ENCODE assay signal across 8 cellular contexts in genomic region chr3:133927543-133928066, GRCh38. TPM values are rescaled to one million over a fixed set of nuclear protein-coding genes. Genes with fewer than 3 reads are reported as not detected.
DNase-seq lines count a peak whose midpoint lies in the region; ATAC-seq and TF ChIP-seq lines count a peak whose summit lies in the region.

No MANE protein-coding gene starts in this region.

- intact Hi-C loops in ascending aorta (cut with DNase I), result loop anchor here (1.0 to 5.0 kb wide), 2 partner anchors 108 to 1195 kb away; no protein-coding TSS in a partner anchor

- H3K27me3 ChIP-seq in ACC112 (ENCODE audit: insufficient read depth, low read length) (no peaks in the 10 kb centered on the region), ascending aorta (no peaks in the 10 kb centered on the region), iPS-15b (ENCODE audit: control insufficient read depth, insufficient read depth, low read length) (peaks cover 17% of the 10 kb centered on the region)

- TF ChIP-seq CTCF in ascending aorta (IDR thresholded peaks at IDR 0.05), result peak; percentile 55 to 76 (median 60)

- H3K36me3 Mint-ChIP-seq in T-helper 17 cell (ENCODE audit: low read depth), result no peaks in the 10 kb centered on the region

- H3K4me3 ChIP-seq in ACC112 (ENCODE audit: low read depth, low read length), result peak overlapping the region; percentile 86
- peak overlapping the region; percentile 55 to 80 for H3K4me3 ChIP-seq in ascending aorta
- H3K4me3 ChIP-seq in iPS-15b (ENCODE audit: low read depth, low read length), result peak overlapping the region; percentile 64
- peak overlapping the region; percentile 25 to 50 (median 32) for H3K4me3 ChIP-seq in skin epidermis

- H3K4me1 ChIP-seq in ACC112 (ENCODE audit: control insufficient read depth, insufficient read depth, low read length, unreplicated experiment), result peaks cover 7% of the 10 kb centered on the region
- H3K4me1 ChIP-seq in ascending aorta, result peaks cover 0 to 4% of the 10 kb centered on the region in 2 donors
- H3K4me1 ChIP-seq in iPS-15b (ENCODE audit: control insufficient read depth, insufficient read depth, low read length), result no peaks in the 10 kb centered on the region

- DNase-seq in T-helper 17 cell (peak; percentile 69 to 77 (median 76)), ascending aorta (ENCODE audit: low spot score in 2 of 2) (peak in 1 of 2 donors; percentile 72), cortex of kidney (lab: John Stamatoyannopoulos, UW) (no peak)

- no peaks in the 10 kb centered on the region for H3K79me2 ChIP-seq in ACC112 (ENCODE audit: control insufficient read depth, insufficient read depth, low read length, unreplicated experiment)

- peak overlapping the region; percentile 16 for H3K27ac Mint-ChIP-seq in T-helper 17 cell

- no peaks in the 10 kb centered on the region for H3K9me3 ChIP-seq in T-helper 17 cell (ENCODE audit: control insufficient read depth, low read length, poor library complexity, severe bottlenecking)
- no peaks in the 10 kb centered on the region for H3K9me3 ChIP-seq in ascending aorta
- H3K9me3 ChIP-seq in iPS-15b (ENCODE audit: control insufficient read depth, insufficient read depth, low read length), result no peaks in the 10 kb centered on the region

- H3K4me3 Mint-ChIP-seq in T-helper 17 cell, result peak overlapping the region; percentile 80

- no peak overlapping the region for H3K9ac ChIP-seq in iPS-15b (ENCODE audit: low read depth, low read length)

- H3K27ac ChIP-seq in ACC112 (ENCODE audit: low read depth, low read length) (no peak overlapping the region), ascending aorta (no peak overlapping the region), skin epidermis (peak overlapping the region in 2 of 21 experiments; percentile 16 to 26)

- H3K36me3 ChIP-seq in ACC112 (ENCODE audit: insufficient read depth, low read length) (no peaks in the 10 kb centered on the region), ascending aorta (no peaks in the 10 kb centered on the region), iPS-15b (ENCODE audit: control insufficient read depth, insufficient read depth, low read length) (no peaks in the 10 kb centered on the region)

- H2AFZ ChIP-seq in ACC112 (ENCODE audit: low read length, unreplicated experiment), result peak overlapping the region; percentile 98

- H3K27me3 Mint-ChIP-seq in T-helper 17 cell, result peaks cover 21% of the 10 kb centered on the region

- ATAC-seq in GM18861 (IDR thresholded peaks at IDR 0.05; ENCODE audit: unreplicated experiment) (peak; percentile 47), HG03342 (IDR thresholded peaks at IDR 0.05; ENCODE audit: unreplicated experiment) (peak; percentile 77), T-helper 17 cell (peak; percentile 98)

- peaks cover 12% of the 10 kb centered on the region for H3K4me1 Mint-ChIP-seq in T-helper 17 cell

RNA-seq across cellular contexts. Expression of gene RAB6B, which starts 31.9 kb away (rescaled TPM):
- total RNA-seq in T-helper 17 cell, result 1 to 10 TPM; 1.8 to 4.3 TPM
- total RNA-seq in ascending aorta, result 0.75 TPM

Comparison
In these comparisons a context has a peak if more than half of its experiments do, and no peak if none do; other contexts are left out.
1. H3K4me3 ChIP-seq: peak in every context shown above with its lines; median percentile 86 in ACC112; 68 in ascending aorta; 64 in iPS-15b; 32 in skin epidermis.
2. ATAC-seq: peak in every context shown above with its lines; median percentile 98 in T-helper 17 cell; 77 in HG03342; 47 in GM18861.